17 cellular contexts compared by ENCODE assay signal in the genomic region with DNA sequence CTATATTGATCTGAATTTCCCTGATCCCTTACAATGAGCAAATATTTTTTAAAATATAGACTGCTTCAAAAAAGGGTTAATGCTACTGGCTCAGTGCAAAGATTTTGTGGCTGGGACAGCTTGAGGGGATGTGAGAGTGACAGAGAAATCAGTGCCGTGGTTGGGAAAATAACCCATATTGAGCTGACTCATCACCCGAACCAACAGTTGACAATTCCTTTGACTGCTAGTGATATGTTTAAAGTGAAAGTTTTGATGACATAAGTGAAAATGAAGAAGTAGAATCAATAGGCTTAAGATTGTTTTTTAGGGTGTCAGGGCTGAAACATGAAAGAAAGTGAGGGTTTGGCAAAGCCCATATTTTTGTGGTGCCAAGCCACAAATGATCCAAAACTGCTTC.
DNase-seq lines count a peak whose midpoint lies in the region; ATAC-seq, FAIRE-seq and TF ChIP-seq lines count a peak whose summit lies in the region.
"Had no signal": no experiment of that assay in that cellular context is flagged by ENCODE, and none has a peak within 500 bp of the region (broad histone marks: within the 10 kb centered on the region; RNA-seq: fewer than 3 reads in every experiment).

No MANE protein-coding gene starts in this region.

- in situ Hi-C loops in GM12878 (cut with MboI): no loop called here

- intact Hi-C loops in GM12878 (cut with micrococcal nuclease; ENCODE audit: unreplicated experiment): no loop called here

- H3K79me2 ChIP-seq in GM12878 (ENCODE audit: control insufficient read depth, insufficient read depth, low read length): no peaks in the 10 kb centered on the region

- H4K20me1 ChIP-seq in GM12878 (ENCODE audit: control insufficient read depth, insufficient read depth): no peaks in the 10 kb centered on the region

- no peak overlapping the region for H3K4me3 Mint-ChIP-seq in WTC11
- H3K4me3 Mint-ChIP-seq: activated CD4-positive, alpha-beta T cell treated with anti-CD3 and anti-CD28 coated beads, Interleukin-2, amount 10 ng/mL, durations not matched to agents 7 days and 5 days; CD8-positive, alpha-beta T cell; immature natural killer cell; stimulated activated memory B cell treated with anti-CD40 and anti-IgM and Interleukin-4, amounts not matched to agents 10 μg/mL and 1 μg/mL and 100 μg/mL, for 72 hours had no signal

- 0% methylated on average over 2 of the region's 2 CpGs for WGBS in GM12878 (ENCODE audit: insufficient coverage, insufficient replicate concordance, low lambda C conversion rate, missing lambda C conversion rate)

- DNase-seq in GM12878 (ENCODE audit: low read depth, low spot score) (peak; percentile 2), kidney glomerular epithelial cell (lab: John Stamatoyannopoulos, UW) (no peak), WTC11 (ENCODE audit: low spot score) (no peak)
- DNase-seq in activated CD8-positive, alpha-beta memory T cell treated with anti-CD3 and anti-CD28 coated beads, Interleukin-2, amount 50 U/mL, for 4 hours: no peak
- DNase-seq: activated CD4-positive, alpha-beta T cell treated with anti-CD3 and anti-CD28 coated beads, Interleukin-2, amount 10 ng/mL, durations not matched to agents 7 days and 5 days; activated effector memory CD4-positive, alpha-beta T cell treated with Interleukin-2 at 50 U/mL for 16 hours; CD8-positive, alpha-beta T cell; colonic mucosa; immature natural killer cell; NCI-H2029 treated with DMSO at 0.1 percent for 48 hours; right cardiac atrium; SHP77 had no signal

- POLR2A ChIA-PET in GM12878 (lab: Charles Lee) (no interaction called here), WTC11 (lab: Charles Lee) (no interaction called here)

- no peaks in the 10 kb centered on the region for H3K36me3 ChIP-seq in GM12878 (ENCODE audit: control insufficient read depth in 2 of 2, insufficient read depth in 2 of 2, low read length in 1 of 2)
- H3K36me3 ChIP-seq: colonic mucosa had no signal

- no peak for TF ChIP-seq POLR2A in GM12878 (IDR thresholded peaks at IDR 0.05; ENCODE audit: low read depth, low read length)

- no peaks in the 10 kb centered on the region for H3K4me1 Mint-ChIP-seq in WTC11
- H3K4me1 Mint-ChIP-seq: activated CD4-positive, alpha-beta T cell treated with anti-CD3 and anti-CD28 coated beads, Interleukin-2, amount 10 ng/mL, durations not matched to agents 7 days and 5 days; immature natural killer cell; stimulated activated memory B cell treated with anti-CD40 and anti-IgM and Interleukin-4, amounts not matched to agents 10 μg/mL and 1 μg/mL and 100 μg/mL, for 72 hours had no signal

- H3K9me3 Mint-ChIP-seq in WTC11: peaks cover 26% of the 10 kb centered on the region

- no peak overlapping the region for H3K9ac ChIP-seq in GM12878 (ENCODE audit: control insufficient read depth, insufficient read depth, low read length)

- no peak; a peak in 1 of 4 replicates for TF ChIP-seq EP300 in GM12878 (IDR thresholded peaks at IDR 0.05; ENCODE audit: borderline replicate concordance in 1 of 2, control insufficient read depth in 1 of 2, low read depth in 2 of 2, low read length in 2 of 2)

- FAIRE-seq in GM12878 (lab: Jason Lieb, UNC): no peak

- no peak overlapping the region for H3K4me3 ChIP-seq in GM12878
- H3K4me3 ChIP-seq: colonic mucosa had no signal

- CTCF ChIA-PET in GM12878 (lab: Yijun Ruan, JAX): interaction anchor here (0.6 kb wide), 1 partner anchor 8 kb away, joined by 5 read pairs; no protein-coding TSS in a partner anchor
- CTCF ChIA-PET in WTC11 (lab: Charles Lee): interaction anchor here (1.6 kb wide), 1 partner anchor 10 kb away, joined by 6 read pairs; no protein-coding TSS in a partner anchor

- no peaks in the 10 kb centered on the region for H3K9me3 ChIP-seq in GM12878 (replicated peaks; ENCODE audit: control insufficient read depth, insufficient read depth, low read length)
- H3K9me3 ChIP-seq: colonic mucosa had no signal

- H2AFZ ChIP-seq in GM12878 (ENCODE audit: control insufficient read depth, low read depth, low read length): no peak overlapping the region

- no peak for TF ChIP-seq RAD21 in GM12878 (IDR thresholded peaks at IDR 0.05; ENCODE audit: insufficient read depth, low read depth, low read length)

- no peaks in the 10 kb centered on the region for H3K4me1 ChIP-seq in GM12878 (ENCODE audit: control insufficient read depth, insufficient read depth, low read length)
- H3K4me1 ChIP-seq: colonic mucosa had no signal

- no peak overlapping the region for H3K27ac Mint-ChIP-seq in WTC11
- H3K27ac Mint-ChIP-seq: activated CD4-positive, alpha-beta T cell treated with anti-CD3 and anti-CD28 coated beads, Interleukin-2, amount 10 ng/mL, durations not matched to agents 7 days and 5 days; CD8-positive, alpha-beta T cell; immature natural killer cell; stimulated activated memory B cell treated with anti-CD40 and anti-IgM and Interleukin-4, amounts not matched to agents 10 μg/mL and 1 μg/mL and 100 μg/mL, for 72 hours had no signal

- H3K27me3 ChIP-seq in GM12878 (replicated peaks in 1 of 2; ENCODE audit: control insufficient read depth in 2 of 2, insufficient read depth in 2 of 2, low read length in 1 of 2): no peaks in the 10 kb centered on the region
- H3K27me3 ChIP-seq: colonic mucosa had no signal

- peaks cover 14% of the 10 kb centered on the region for H3K27me3 Mint-ChIP-seq in WTC11 (ENCODE audit: low read depth)
- H3K27me3 Mint-ChIP-seq: activated CD4-positive, alpha-beta T cell treated with anti-CD3 and anti-CD28 coated beads, Interleukin-2, amount 10 ng/mL, durations not matched to agents 7 days and 5 days had no signal

- SMC1A ChIA-PET in GM12878 (lab: Charles Lee; ENCODE audit: uncharacterized antibody, unreplicated experiment): no interaction called here

- TF ChIP-seq CTCF in GM12878 (IDR thresholded peaks at IDR 0.05 in 2 of 3, conservative IDR thresholded peaks at IDR 0.05 in 1 of 3; ENCODE audit: control insufficient read depth in 2 of 3, extremely low read depth in 1 of 3, insufficient read depth in 1 of 3, low read depth in 3 of 3, low read length in 3 of 3) (no peak), WTC11 (IDR thresholded peaks at IDR 0.05) (no peak)

- RAD21 ChIA-PET in GM12878 (lab: Charles Lee; ENCODE audit: unreplicated experiment): no interaction called here

- no peak overlapping the region; the same call in 1 of the 2 replicates for H3K4me2 ChIP-seq in GM12878 (ENCODE audit: control insufficient read depth, insufficient read depth)

- H3K27ac ChIP-seq in GM12878 (ENCODE audit: control insufficient read depth, insufficient read depth): no peak overlapping the region
- H3K27ac ChIP-seq: colonic mucosa, HL-60 had no signal

- H3K36me3 Mint-ChIP-seq in WTC11: peaks cover 22% of the 10 kb centered on the region
- H3K36me3 Mint-ChIP-seq: CD8-positive, alpha-beta T cell; stimulated activated memory B cell treated with anti-CD40 and anti-IgM and Interleukin-4, amounts not matched to agents 10 μg/mL and 1 μg/mL and 100 μg/mL, for 72 hours had no signal

- ATAC-seq in GM18858 (IDR thresholded peaks at IDR 0.05; ENCODE audit: unreplicated experiment) (peak; percentile 64), GM21526 (IDR thresholded peaks at IDR 0.05; ENCODE audit: low FRiP score, unreplicated experiment) (peak; percentile 70), HG03378 (IDR thresholded peaks at IDR 0.05; ENCODE audit: unreplicated experiment) (peak; percentile 74), GM12878 (peak; percentile 85), WTC11 (no peak)
- ATAC-seq: CD8-positive, alpha-beta T cell; right cardiac atrium; stimulated activated memory B cell treated with anti-CD40 and anti-IgM and Interleukin-4, amounts not matched to agents 10 μg/mL and 1 μg/mL and 100 μg/mL, for 72 hours had no signal

- no TSS peak for BruUV-seq in GM12878 (replicated peaks; lab: Mats Ljungman, UMichigan)

TF ChIP-seq in GM12878, 131 proteins besides CTCF, POLR2A, EP300 and RAD21 (continues in another document):
- TF ChIP-seq, protein P1, sequence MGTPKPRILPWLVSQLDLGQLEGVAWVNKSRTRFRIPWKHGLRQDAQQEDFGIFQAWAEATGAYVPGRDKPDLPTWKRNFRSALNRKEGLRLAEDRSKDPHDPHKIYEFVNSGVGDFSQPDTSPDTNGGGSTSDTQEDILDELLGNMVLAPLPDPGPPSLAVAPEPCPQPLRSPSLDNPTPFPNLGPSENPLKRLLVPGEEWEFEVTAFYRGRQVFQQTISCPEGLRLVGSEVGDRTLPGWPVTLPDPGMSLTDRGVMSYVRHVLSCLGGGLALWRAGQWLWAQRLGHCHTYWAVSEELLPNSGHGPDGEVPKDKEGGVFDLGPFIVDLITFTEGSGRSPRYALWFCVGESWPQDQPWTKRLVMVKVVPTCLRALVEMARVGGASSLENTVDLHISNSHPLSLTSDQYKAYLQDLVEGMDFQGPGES (IDR thresholded peaks at IDR 0.05): no peak
- TF ChIP-seq, protein P2, sequence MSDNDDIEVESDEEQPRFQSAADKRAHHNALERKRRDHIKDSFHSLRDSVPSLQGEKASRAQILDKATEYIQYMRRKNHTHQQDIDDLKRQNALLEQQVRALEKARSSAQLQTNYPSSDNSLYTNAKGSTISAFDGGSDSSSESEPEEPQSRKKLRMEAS (IDR thresholded peaks at IDR 0.05; ENCODE audit: low read depth, low read length): no peak
- TF ChIP-seq SREBF2 (IDR thresholded peaks at IDR 0.05; ENCODE audit: low read length) (no peak), YBX1 (IDR thresholded peaks at IDR 0.05) (no peak)

TF ChIP-seq in WTC11, 78 proteins besides CTCF, POLR2A, EP300 and RAD21 (continues in another document):
- TF ChIP-seq, protein P3, sequence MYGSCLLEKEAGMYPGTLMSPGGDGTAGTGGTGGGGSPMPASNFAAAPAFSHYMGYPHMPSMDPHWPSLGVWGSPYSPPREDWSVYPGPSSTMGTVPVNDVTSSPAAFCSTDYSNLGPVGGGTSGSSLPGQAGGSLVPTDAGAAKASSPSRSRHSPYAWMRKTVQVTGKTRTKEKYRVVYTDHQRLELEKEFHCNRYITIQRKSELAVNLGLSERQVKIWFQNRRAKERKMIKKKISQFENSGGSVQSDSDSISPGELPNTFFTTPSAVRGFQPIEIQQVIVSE (CRISPR knock-in tag; IDR thresholded peaks at IDR 0.05; ENCODE audit: borderline replicate concordance): no peak
